In genomic region chr13:65532231-65532630, GRCh38 we compare ENCODE assay signal across 16 cellular contexts.
A peak's percentile ranks its signal among the peaks of the same experiment; 100 is the strongest.
DNase-seq lines count a peak whose midpoint lies in the region; ATAC-seq and TF ChIP-seq lines count a peak whose summit lies in the region.
"Had no signal": no experiment of that assay in that cellular context is flagged by ENCODE, and none has a peak within 500 bp of the region (broad histone marks: within the 10 kb centered on the region; RNA-seq: fewer than 3 reads in every experiment).

No MANE protein-coding gene starts in this region.

- peaks cover 18% of the 10 kb centered on the region for H3K9me3 Mint-ChIP-seq in activated T-helper 17 cell treated with anti-CD3 and anti-CD28 coated beads, Interleukin-2, amount 50 U/mL, for 72 hours
- H3K9me3 Mint-ChIP-seq: H9 had no signal

- no peak overlapping the region for H3K23ac ChIP-seq in mesendoderm (ENCODE audit: low read length)

- no peak for TF ChIP-seq CTCF in SU-DHL-6 (IDR thresholded peaks at IDR 0.05; ENCODE audit: insufficient read depth, low read length, poor library complexity, severe bottlenecking)

- H4K5ac ChIP-seq in mesendoderm (ENCODE audit: low read length) = no peak overlapping the region

- H3K9me2 ChIP-seq in SU-DHL-6 (replicated peaks; ENCODE audit: insufficient read depth, low read length) = no peaks in the 10 kb centered on the region

- peak overlapping the region; percentile 42 for H3K4me2 ChIP-seq in SU-DHL-6 (ENCODE audit: low read depth, low read length, poor library complexity, severe bottlenecking)
- H3K4me2 ChIP-seq in mesendoderm (ENCODE audit: low read length) = no peak overlapping the region
- H3K4me2 ChIP-seq: A549 had no signal

- H3K79me2 ChIP-seq in SU-DHL-6 (ENCODE audit: insufficient read depth, low read length) = no peaks in the 10 kb centered on the region
- H3K79me2 ChIP-seq in mesendoderm (ENCODE audit: control insufficient read depth, insufficient read depth, low read length) = no peaks in the 10 kb centered on the region

- no peaks in the 10 kb centered on the region for H3K4me1 Mint-ChIP-seq in activated T-helper 17 cell treated with anti-CD3 and anti-CD28 coated beads, Interleukin-2, amount 50 U/mL, for 72 hours
- H3K4me1 Mint-ChIP-seq: CD14-positive monocyte, H9 had no signal

- no peak overlapping the region for H3K4ac ChIP-seq in mesendoderm (ENCODE audit: low read depth, low read length)

- no CpG with 5 or more reads among the region's 4 CpGs for WGBS in mesendoderm (ENCODE audit: extremely low coverage, insufficient coverage, low lambda C conversion rate)

- no peaks in the 10 kb centered on the region for H3K4me1 ChIP-seq in mesendoderm (ENCODE audit: control insufficient read depth, low read depth, low read length)
- H3K4me1 ChIP-seq: A549 had no signal

- no peak overlapping the region for H3K56ac ChIP-seq in mesendoderm (ENCODE audit: low read length)

- no peak overlapping the region for H2BK15ac ChIP-seq in mesendoderm (replicated peaks; ENCODE audit: low read depth)

- H3K36me3 ChIP-seq in SU-DHL-6 (ENCODE audit: low read length) = no peaks in the 10 kb centered on the region
- no peaks in the 10 kb centered on the region for H3K36me3 ChIP-seq in mesendoderm (ENCODE audit: control insufficient read depth, insufficient read depth, low read length)

- no peak overlapping the region for H2AK5ac ChIP-seq in mesendoderm (ENCODE audit: low read length)

- no peak overlapping the region for H3K4me3 Mint-ChIP-seq in activated T-helper 17 cell treated with anti-CD3 and anti-CD28 coated beads, Interleukin-2, amount 50 U/mL, for 72 hours
- H3K4me3 Mint-ChIP-seq: CD14-positive monocyte; CD8-positive, alpha-beta T cell; H9 had no signal

- no peak overlapping the region for H2BK120ac ChIP-seq in mesendoderm (ENCODE audit: low read depth, low read length)

- H3K36me3 Mint-ChIP-seq in activated T-helper 17 cell treated with anti-CD3 and anti-CD28 coated beads, Interleukin-2, amount 50 U/mL, for 72 hours (ENCODE audit: low read depth) = no peaks in the 10 kb centered on the region
- H3K36me3 Mint-ChIP-seq: CD14-positive monocyte; CD8-positive, alpha-beta T cell had no signal

- DNase-seq in NCI-H69 (lab: John Stamatoyannopoulos, UW) = peak; percentile 21
- peak; percentile 4 for DNase-seq in mesendoderm
- peak; percentile 9 for DNase-seq in pons (ENCODE audit: low spot score)
- DNase-seq: Caco-2; CD8-positive, alpha-beta T cell; DMS53; GF-D8; GOT3; H9 had no signal

- H3K4me3 ChIP-seq in SU-DHL-6 (ENCODE audit: insufficient read depth, low read length, poor library complexity, severe bottlenecking) = peak overlapping the region; percentile 18
- H3K4me3 ChIP-seq in mesendoderm (ENCODE audit: low read length) = no peak overlapping the region
- H3K4me3 ChIP-seq: A549 had no signal

- H3F3A ChIP-seq in SU-DHL-6 (ENCODE audit: insufficient read depth) = no peaks in the 10 kb centered on the region

- no peak overlapping the region for H2BK5ac ChIP-seq in mesendoderm (ENCODE audit: low read length)

- H3K79me1 ChIP-seq in mesendoderm (ENCODE audit: low read length) = no peaks in the 10 kb centered on the region

- H3K27ac Mint-ChIP-seq in activated T-helper 17 cell treated with anti-CD3 and anti-CD28 coated beads, Interleukin-2, amount 50 U/mL, for 72 hours = no peak overlapping the region
- H3K27ac Mint-ChIP-seq: CD14-positive monocyte; CD8-positive, alpha-beta T cell; H9 had no signal

- no peak overlapping the region for H3K18ac ChIP-seq in mesendoderm (ENCODE audit: low read length)

- H3K9ac ChIP-seq in SU-DHL-6 (ENCODE audit: low read length) = peak overlapping the region; percentile 3; the same call in 1 of the 2 replicates
- no peak overlapping the region for H3K9ac ChIP-seq in mesendoderm (ENCODE audit: low read length)

- no peak overlapping the region for H3K27ac ChIP-seq in SU-DHL-6 (ENCODE audit: low read depth, low read length)
- no peak overlapping the region for H3K27ac ChIP-seq in mesendoderm (ENCODE audit: low read depth, low read length)
- H3K27ac ChIP-seq: A549 had no signal

- H3K9me3 ChIP-seq in SU-DHL-6 (ENCODE audit: insufficient read depth, low read length) = no peaks in the 10 kb centered on the region
- H3K9me3 ChIP-seq: A549, Caco-2 had no signal

- no peaks in the 10 kb centered on the region for H4K20me1 ChIP-seq in SU-DHL-6 (ENCODE audit: low read depth, low read length)

- no peak for ATAC-seq in activated T-helper 17 cell treated with anti-CD3 and anti-CD28 coated beads, Interleukin-2, amount 50 U/mL, for 72 hours (replicated peaks)
- no peak for ATAC-seq in HG03432 (IDR thresholded peaks at IDR 0.05; ENCODE audit: unreplicated experiment)
- ATAC-seq in GM18909 (IDR thresholded peaks at IDR 0.05; ENCODE audit: poor library complexity, unreplicated experiment) = no peak
- ATAC-seq: A549; CD8-positive, alpha-beta T cell; HepG2 had no signal

- H3K27me3 ChIP-seq in SU-DHL-6 (ENCODE audit: low read length) = no peaks in the 10 kb centered on the region
- H3K27me3 ChIP-seq in mesendoderm (ENCODE audit: insufficient read depth, low read length, poor library complexity) = no peaks in the 10 kb centered on the region

- peak overlapping the region; percentile 89 for H2AFZ ChIP-seq in SU-DHL-6 (ENCODE audit: low read depth, low read length, severe bottlenecking)

- no peaks in the 10 kb centered on the region for H3K27me3 Mint-ChIP-seq in activated T-helper 17 cell treated with anti-CD3 and anti-CD28 coated beads, Interleukin-2, amount 50 U/mL, for 72 hours

- no peak overlapping the region for H4K8ac ChIP-seq in mesendoderm (ENCODE audit: low read depth, low read length)
